Comparison of ENCODE assay signal across 18 cellular contexts in genomic region chr1:15328245-15328784, GRCh38.
DNase-seq lines count a peak whose midpoint lies in the region; ATAC-seq and TF ChIP-seq lines count a peak whose summit lies in the region.
"Had no signal": no experiment of that assay in that cellular context is flagged by ENCODE, and none has a peak within 500 bp of the region (broad histone marks: within the 10 kb centered on the region; RNA-seq: fewer than 3 reads in every experiment).

No MANE protein-coding gene starts in this region.

- H3K36me3 Mint-ChIP-seq in activated naive CD8-positive, alpha-beta T cell treated with anti-CD3 and anti-CD28 coated beads, Interleukin-2, amount 50 U/mL, for 24 hours (ENCODE audit: low read depth): no peaks in the 10 kb centered on the region
- H3K36me3 Mint-ChIP-seq in activated naive CD8-positive, alpha-beta T cell treated with anti-CD3 and anti-CD28 coated beads for 36 hours: no peaks in the 10 kb centered on the region
- no peaks in the 10 kb centered on the region for H3K36me3 Mint-ChIP-seq in activated naive CD4-positive, alpha-beta T cell treated with anti-CD3 and anti-CD28 coated beads, Interleukin-2, amount 50 U/mL, for 72 hours
- H3K36me3 Mint-ChIP-seq: CD14-positive monocyte had no signal

- peak overlapping the region; percentile 8 for H3K27ac Mint-ChIP-seq in activated naive CD8-positive, alpha-beta T cell treated with anti-CD3 and anti-CD28 coated beads, Interleukin-2, amount 50 U/mL, for 24 hours
- H3K27ac Mint-ChIP-seq in activated naive CD8-positive, alpha-beta T cell treated with anti-CD3 and anti-CD28 coated beads for 36 hours: no peak overlapping the region
- no peak overlapping the region for H3K27ac Mint-ChIP-seq in activated naive CD4-positive, alpha-beta T cell treated with anti-CD3 and anti-CD28 coated beads, Interleukin-2, amount 50 U/mL, for 72 hours
- H3K27ac Mint-ChIP-seq: activated naive CD4-positive, alpha-beta T cell treated with anti-CD3 and anti-CD28 coated beads for 36 hours; effector memory CD8-positive, alpha-beta T cell; H9 had no signal

- ATAC-seq in activated naive CD8-positive, alpha-beta T cell treated with anti-CD3 and anti-CD28 coated beads, Interleukin-2, amount 50 U/mL, for 24 hours: no peak
- ATAC-seq in activated naive CD4-positive, alpha-beta T cell treated with anti-CD3 and anti-CD28 coated beads, Interleukin-2, amount 50 U/mL, for 72 hours: no peak
- ATAC-seq in GM18867 (IDR thresholded peaks at IDR 0.05; ENCODE audit: unreplicated experiment) (no peak), GM21723 (IDR thresholded peaks at IDR 0.05; ENCODE audit: unreplicated experiment) (no peak)

- H3K9me3 ChIP-seq in esophagus muscularis mucosa (no peaks in the 10 kb centered on the region), muscle layer of colon (ENCODE audit: low read length) (no peaks in the 10 kb centered on the region), thyroid gland (no peaks in the 10 kb centered on the region)
- H3K9me3 ChIP-seq: breast epithelium, gastrocnemius medialis had no signal

- TF ChIP-seq CTCF in esophagus muscularis mucosa (IDR thresholded peaks at IDR 0.05) (no peak), thyroid gland (IDR thresholded peaks at IDR 0.05) (no peak)

- peaks cover 18 to 29% (median 23%) of the 10 kb centered on the region in 4 donors for H3K4me1 ChIP-seq in esophagus muscularis mucosa
- H3K4me1 ChIP-seq in muscle layer of colon (ENCODE audit: insufficient read depth, low read length): peaks cover 24% of the 10 kb centered on the region
- H3K4me1 ChIP-seq in thyroid gland: peaks cover 23 to 41% of the 10 kb centered on the region in 2 donors
- H3K4me1 ChIP-seq: breast epithelium had no signal

- H3K27me3 ChIP-seq in esophagus muscularis mucosa (no peaks in the 10 kb centered on the region), muscle layer of colon (ENCODE audit: control insufficient read depth in 1 of 2, insufficient read depth in 2 of 2, low read length in 2 of 2) (no peaks in the 10 kb centered on the region), thyroid gland (no peaks in the 10 kb centered on the region)
- H3K27me3 ChIP-seq: breast epithelium had no signal

- intact Hi-C loops in esophagus muscularis mucosa (cut with DNase I): loop anchor here (10.0 kb wide), 1 partner anchor 46 kb away; no protein-coding TSS in a partner anchor
- intact Hi-C loops in thyroid gland (cut with DNase I): no loop called here

- no peaks in the 10 kb centered on the region for H3K9me3 Mint-ChIP-seq in activated naive CD8-positive, alpha-beta T cell treated with anti-CD3 and anti-CD28 coated beads, Interleukin-2, amount 50 U/mL, for 24 hours
- no peaks in the 10 kb centered on the region for H3K9me3 Mint-ChIP-seq in activated naive CD8-positive, alpha-beta T cell treated with anti-CD3 and anti-CD28 coated beads for 36 hours
- H3K9me3 Mint-ChIP-seq in activated naive CD4-positive, alpha-beta T cell treated with anti-CD3 and anti-CD28 coated beads, Interleukin-2, amount 50 U/mL, for 72 hours: no peaks in the 10 kb centered on the region
- H3K9me3 Mint-ChIP-seq: activated naive CD4-positive, alpha-beta T cell treated with anti-CD3 and anti-CD28 coated beads for 36 hours; CD14-positive monocyte; effector memory CD8-positive, alpha-beta T cell; H9 had no signal

- H3K4me3 Mint-ChIP-seq in activated naive CD8-positive, alpha-beta T cell treated with anti-CD3 and anti-CD28 coated beads, Interleukin-2, amount 50 U/mL, for 24 hours: no peak overlapping the region
- no peak overlapping the region for H3K4me3 Mint-ChIP-seq in activated naive CD8-positive, alpha-beta T cell treated with anti-CD3 and anti-CD28 coated beads for 36 hours
- H3K4me3 Mint-ChIP-seq: activated naive CD4-positive, alpha-beta T cell treated with anti-CD3 and anti-CD28 coated beads for 36 hours; effector memory CD8-positive, alpha-beta T cell; H9 had no signal

- no peak for TF ChIP-seq EP300 in esophagus muscularis mucosa (IDR thresholded peaks at IDR 0.05)

- H3K4me1 Mint-ChIP-seq in activated naive CD8-positive, alpha-beta T cell treated with anti-CD3 and anti-CD28 coated beads, Interleukin-2, amount 50 U/mL, for 24 hours: peaks cover 11% of the 10 kb centered on the region
- peaks cover 3% of the 10 kb centered on the region for H3K4me1 Mint-ChIP-seq in activated naive CD8-positive, alpha-beta T cell treated with anti-CD3 and anti-CD28 coated beads for 36 hours

- H3K36me3 ChIP-seq in esophagus muscularis mucosa (no peaks in the 10 kb centered on the region), muscle layer of colon (ENCODE audit: insufficient read depth, low read length) (no peaks in the 10 kb centered on the region), thyroid gland (no peaks in the 10 kb centered on the region)
- H3K36me3 ChIP-seq: breast epithelium, gastrocnemius medialis had no signal

- DNase-seq in activated naive CD8-positive, alpha-beta T cell treated with anti-CD3 and anti-CD28 coated beads, Interleukin-2, amount 50 U/mL, for 24 hours: no peak
- DNase-seq in activated naive CD8-positive, alpha-beta T cell treated with anti-CD3 and anti-CD28 coated beads for 36 hours: no peak
- DNase-seq in esophagus muscularis mucosa (ENCODE audit: extremely low spot score) (no peak), thyroid gland (no peak)
- no peak for DNase-seq in activated naive CD4-positive, alpha-beta T cell treated with anti-CD3 and anti-CD28 coated beads, Interleukin-2, amount 50 U/mL, for 72 hours (ENCODE audit: low spot score in 2 of 2)
- DNase-seq: 8988T; activated CD4-positive, alpha-beta T cell treated with anti-CD3 and anti-CD28 coated beads for 4 hours; activated CD8-positive, alpha-beta memory T cell treated with anti-CD3 and anti-CD28 coated beads, Interleukin-2, amount 50 U/mL, for 48 hours; activated naive CD4-positive, alpha-beta T cell treated with anti-CD3 and anti-CD28 coated beads for 36 hours; effector memory CD8-positive, alpha-beta T cell; H9; T-helper 9 cell had no signal

- no peak overlapping the region for H3K9ac ChIP-seq in muscle layer of colon (ENCODE audit: low read length)

- TF ChIP-seq POLR2A in esophagus muscularis mucosa (IDR thresholded peaks at IDR 0.05; ENCODE audit: low read depth) (no peak), thyroid gland (IDR thresholded peaks at IDR 0.05) (no peak)

- no peak overlapping the region for H3K4me3 ChIP-seq in esophagus muscularis mucosa
- no peak overlapping the region for H3K4me3 ChIP-seq in muscle layer of colon (ENCODE audit: low read depth in 1 of 2, low read length in 2 of 2)
- no peak overlapping the region for H3K4me3 ChIP-seq in thyroid gland (replicated peaks in 1 of 3)
- H3K4me3 ChIP-seq: breast epithelium, gastrocnemius medialis had no signal

- H3K27ac ChIP-seq in esophagus muscularis mucosa (replicated peaks in 1 of 4): peak overlapping the region in 3 of 4 donors; percentile 1 to 58 (median 48)
- peak overlapping the region; percentile 8 for H3K27ac ChIP-seq in muscle layer of colon (ENCODE audit: low read depth, low read length)
- H3K27ac ChIP-seq in thyroid gland: peak overlapping the region; percentile 42 to 73 (median 69)
- H3K27ac ChIP-seq: breast epithelium had no signal

- H3K27me3 Mint-ChIP-seq in activated naive CD8-positive, alpha-beta T cell treated with anti-CD3 and anti-CD28 coated beads, Interleukin-2, amount 50 U/mL, for 24 hours: peaks cover 20% of the 10 kb centered on the region
- peaks cover 26% of the 10 kb centered on the region for H3K27me3 Mint-ChIP-seq in activated naive CD8-positive, alpha-beta T cell treated with anti-CD3 and anti-CD28 coated beads for 36 hours
- H3K27me3 Mint-ChIP-seq: effector memory CD8-positive, alpha-beta T cell had no signal

- WGBS in esophagus muscularis mucosa: 34% methylated on average over 10 of the region's 10 CpGs
- WGBS in thyroid gland, 2 donors: 5 to 7% methylated on average over 10 of the region's 10 CpGs

Comparison
In these comparisons a context has a peak if more than half of its experiments do, and no peak if none do; other contexts are left out.
1. H3K27ac ChIP-seq: peak in every context shown above with its lines; median percentile 69 in thyroid gland; 48 in esophagus muscularis mucosa; 8 in muscle layer of colon.